8 cellular contexts compared by ENCODE assay signal in genomic region chr5:543755-544674, GRCh38.
DNase-seq lines count a peak whose midpoint lies in the region; ATAC-seq and TF ChIP-seq lines count a peak whose summit lies in the region.

No MANE protein-coding gene starts in this region.

- peak; percentile 95 for ATAC-seq in GM18502 (IDR thresholded peaks at IDR 0.05; ENCODE audit: poor library complexity, unreplicated experiment)
- peak; percentile 87 for ATAC-seq in HG02623 (IDR thresholded peaks at IDR 0.05; ENCODE audit: unreplicated experiment)

- TF ChIP-seq CTCF in RWPE1 (conservative IDR thresholded peaks at IDR 0.05; ENCODE audit: low read depth), result no peak

- no peak overlapping the region for H3K27ac ChIP-seq in RWPE1

- POLR2A ChIA-PET in RWPE1 (lab: Yijun Ruan, JAX; ENCODE audit: low non-redundant PET), result no interaction called here

- CTCF ChIA-PET in RWPE1 (lab: Yijun Ruan, JAX), result interaction anchor here (0.7 kb wide), 1 partner anchor 875 kb away, joined by 6 read pairs; no protein-coding TSS in a partner anchor

- DNase-seq in NCI-H69 (lab: John Stamatoyannopoulos, UW) (peak; percentile 12), pons (ENCODE audit: low spot score) (peak; percentile 53), NCI-H187 treated with DMSO at 0.1 percent for 48 hours (lab: John Stamatoyannopoulos, UW) (no peak), NCI-H2107 treated with DMSO at 0.1 percent for 48 hours (lab: John Stamatoyannopoulos, UW; ENCODE audit: unreplicated experiment) (no peak), RWPE1 (ENCODE audit: low spot score) (no peak)
- DNase-seq in activated naive CD4-positive, alpha-beta T cell treated with Interleukin-2 at 50 U/mL for 16 hours, result peak; percentile 42

Comparison
In these comparisons a context has a peak if more than half of its experiments do, and no peak if none do; other contexts are left out.
1. DNase-seq: peak in NCI-H69 (single experiment), activated naive CD4-positive, alpha-beta T cell treated with Interleukin-2 at 50 U/mL for 16 hours (single experiment) and pons (single experiment); none in NCI-H187 treated with DMSO at 0.1 percent for 48 hours (single experiment), NCI-H2107 treated with DMSO at 0.1 percent for 48 hours (single experiment) and RWPE1 (single experiment).